8 cellular contexts compared by ENCODE assay signal in genomic region chr12:57216014-57216891, GRCh38. TPM values are rescaled to one million over a fixed set of nuclear protein-coding genes. Genes with fewer than 3 reads are reported as not detected.
DNase-seq lines count a peak whose midpoint lies in the region; ATAC-seq and TF ChIP-seq lines count a peak whose summit lies in the region.

Gene NXPH4, plus strand, starts transcription at chr12:57216794. Its CDS starts 176 bp downstream, at chr12:57216970.

- no peak within 1 kb of the TSS for H3K27ac Mint-ChIP-seq in activated CD4-positive, alpha-beta T cell treated with anti-CD3 and anti-CD28 coated beads for 36 hours

- no peaks in the 10 kb centered on the region for H3F3A ChIP-seq in neural cell (ENCODE audit: insufficient read depth, low read length, poor library complexity, severe bottlenecking)

- peaks cover 55% of the 10 kb centered on the region for H3K4me1 ChIP-seq in HUES6 (ENCODE audit: control insufficient read depth, insufficient read depth, low read length)
- H3K4me1 ChIP-seq in effector memory CD4-positive, alpha-beta T cell (ENCODE audit: control insufficient read depth, insufficient read depth, low read length, poor library complexity, severe bottlenecking): peaks cover 45% of the 10 kb centered on the region

- peak within 1 kb of the TSS; percentile 55 for H3K4me3 Mint-ChIP-seq in activated CD4-positive, alpha-beta T cell treated with anti-CD3 and anti-CD28 coated beads for 36 hours

- H3K27ac ChIP-seq in HUES6 (ENCODE audit: low read depth, low read length): no peak within 1 kb of the TSS
- H3K27ac ChIP-seq in effector memory CD4-positive, alpha-beta T cell (ENCODE audit: insufficient read depth, low read length, poor library complexity, severe bottlenecking): no peak within 1 kb of the TSS
- H3K27ac ChIP-seq in neural cell (ENCODE audit: low read length): no peak within 1 kb of the TSS

- H3K27me3 ChIP-seq in HUES6 (ENCODE audit: control insufficient read depth, insufficient read depth, low read length) (peaks cover 78% of the 10 kb centered on the region), neural cell (ENCODE audit: insufficient read depth, low read depth, low read length) (peaks cover 71% of the 10 kb centered on the region)
- peaks cover 76% of the 10 kb centered on the region for H3K27me3 ChIP-seq in effector memory CD4-positive, alpha-beta T cell (replicated peaks; ENCODE audit: control insufficient read depth, insufficient read depth, low read length, poor library complexity, severe bottlenecking)

- H3K36me3 ChIP-seq in HUES6 (ENCODE audit: control insufficient read depth, insufficient read depth, low read length) (peaks cover 15% of the 10 kb centered on the region), neural cell (ENCODE audit: insufficient read depth, low read length) (peaks cover 6% of the 10 kb centered on the region)
- H3K36me3 ChIP-seq in effector memory CD4-positive, alpha-beta T cell (ENCODE audit: control insufficient read depth, insufficient read depth, low read length): no peaks in the 10 kb centered on the region

- no peaks in the 10 kb centered on the region for H3K9me3 Mint-ChIP-seq in activated CD4-positive, alpha-beta T cell treated with anti-CD3 and anti-CD28 coated beads for 36 hours (ENCODE audit: low read depth)

- H3K36me3 Mint-ChIP-seq in activated CD4-positive, alpha-beta T cell treated with anti-CD3 and anti-CD28 coated beads for 36 hours (ENCODE audit: low read depth): no peaks in the 10 kb centered on the region

- H4K20me1 ChIP-seq in neural cell (ENCODE audit: insufficient read depth): no peaks in the 10 kb centered on the region

- peaks cover 63% of the 10 kb centered on the region for H3K27me3 Mint-ChIP-seq in activated CD4-positive, alpha-beta T cell treated with anti-CD3 and anti-CD28 coated beads for 36 hours

- POLR2A ChIA-PET in activated CD4-positive, alpha-beta T cell treated with anti-CD3 and anti-CD28 coated beads for 36 hours (lab: Charles Lee): no interaction called here

- H3K9ac ChIP-seq in HUES6 (ENCODE audit: low read length) (no peak within 1 kb of the TSS), neural cell (ENCODE audit: low read length) (peak within 1 kb of the TSS; percentile 23)

- H3K4me2 ChIP-seq in neural cell (ENCODE audit: low read length): no peak within 1 kb of the TSS

- DNase-seq in EL (peak; percentile 31), SKM-1 (lab: John Stamatoyannopoulos, UW; ENCODE audit: unreplicated experiment) (no peak), NK-92 (lab: John Stamatoyannopoulos, UW; ENCODE audit: unreplicated experiment) (no peak)
- DNase-seq in activated CD4-positive, alpha-beta T cell treated with anti-CD3 and anti-CD28 coated beads for 36 hours: peak; percentile 73
- DNase-seq in effector memory CD4-positive, alpha-beta T cell: peak in 2 of 3 donors; percentile 31 to 44

- intact Hi-C loops in activated CD4-positive, alpha-beta T cell treated with anti-CD3 and anti-CD28 coated beads for 36 hours (cut with DNase I, micrococcal nuclease): loop anchor here in 1 of 2 experiments (5.0 kb wide), 1 partner anchor 416 kb away; the partner anchor contains the start of gene B4GALNT1

- H3K79me2 ChIP-seq in neural cell (replicated peaks; ENCODE audit: insufficient read depth, low read length): no peaks in the 10 kb centered on the region

- TF ChIP-seq CTCF in neural cell (IDR thresholded peaks at IDR 0.05; ENCODE audit: poor library complexity, severe bottlenecking): no peak

- no peak for TF ChIP-seq EP300 in neural cell (conservative IDR thresholded peaks at IDR 0.05; ENCODE audit: poor library complexity, severe bottlenecking)

- peak; percentile 11 for ATAC-seq in activated CD4-positive, alpha-beta T cell treated with anti-CD3 and anti-CD28 coated beads for 36 hours
- ATAC-seq in HG02870 (IDR thresholded peaks at IDR 0.05; ENCODE audit: unreplicated experiment): no peak

- H3K4me1 Mint-ChIP-seq in activated CD4-positive, alpha-beta T cell treated with anti-CD3 and anti-CD28 coated beads for 36 hours: peaks cover 33% of the 10 kb centered on the region

- no peak within 1 kb of the TSS for H2AFZ ChIP-seq in neural cell (ENCODE audit: low read depth, low read length)

- no peaks in the 10 kb centered on the region for H3K9me2 ChIP-seq in neural cell (ENCODE audit: insufficient read depth, low read length)

- no peaks in the 10 kb centered on the region for H3K9me3 ChIP-seq in HUES6 (ENCODE audit: control insufficient read depth, insufficient read depth, low read depth, low read length)
- H3K9me3 ChIP-seq in effector memory CD4-positive, alpha-beta T cell (ENCODE audit: control insufficient read depth, low read length): no peaks in the 10 kb centered on the region
- no peaks in the 10 kb centered on the region for H3K9me3 ChIP-seq in neural cell (ENCODE audit: low read length)

- H3K4me3 ChIP-seq in HUES6 (ENCODE audit: low read depth, low read length): peak within 1 kb of the TSS; percentile 63
- peak within 1 kb of the TSS; percentile 52 for H3K4me3 ChIP-seq in effector memory CD4-positive, alpha-beta T cell (ENCODE audit: insufficient read depth, low read depth, low read length, poor library complexity, severe bottlenecking)
- H3K4me3 ChIP-seq in neural cell (ENCODE audit: low read length): peak within 1 kb of the TSS; percentile 62

- CTCF ChIA-PET in activated CD4-positive, alpha-beta T cell treated with anti-CD3 and anti-CD28 coated beads for 36 hours (lab: Charles Lee): interaction anchor here (1.5 to 4.2 kb wide), 4 partner anchors 11 to 26 kb away, joined by 11 to 167 read pairs (median 62); partner anchors contain the start of gene SHMT2

- TF ChIP-seq RAD21 in neural cell (conservative IDR thresholded peaks at IDR 0.05): no peak

TF ChIP-seq in neural cell, 6 proteins besides CTCF, POLR2A, EP300 and RAD21:
- no peak for TF ChIP-seq MXI1 (conservative IDR thresholded peaks at IDR 0.05; ENCODE audit: poor library complexity, severe bottlenecking)
- peak; percentile 17 for TF ChIP-seq TAF1 (IDR thresholded peaks at IDR 0.05; ENCODE audit: low read depth)
- TF ChIP-seq EZH2 (IDR thresholded peaks at IDR 0.05; ENCODE audit: borderline replicate concordance, insufficient read depth, low read length, poor library complexity, severe bottlenecking): peak; percentile 56
TF ChIP-seq in neural cell: peak in this region for 2.

RNA-seq across cellular contexts. Expression of gene NXPH4, which starts in this region (rescaled TPM):
- under 1 TPM; 0.41 to 0.51 TPM for total RNA-seq in activated CD4-positive, alpha-beta T cell treated with anti-CD3 and anti-CD28 coated beads for 36 hours
- polyA plus RNA-seq in neural cell: 0.53 TPM in 1 of 2 replicates, not detected in the other
- polyA minus RNA-seq in neural cell: not detected in 2 replicates

Comparison
In these comparisons a context has a peak if more than half of its experiments do, and no peak if none do; other contexts are left out.
1. Peak in DNase-seq and ATAC-seq in activated CD4-positive, alpha-beta T cell treated with anti-CD3 and anti-CD28 coated beads for 36 hours; RNA of the gene not detected or under 1 TPM.
2. DNase-seq: peak in EL (single experiment) and effector memory CD4-positive, alpha-beta T cell (2 of 3); none in SKM-1 (single experiment) and NK-92 (single experiment).
3. Peak in every context shown above with its lines, with median percentiles within 50 percentile points of each other: H3K4me3 ChIP-seq.